14 cellular contexts compared by ENCODE assay signal in genomic region chr1:43976890-43977289, GRCh38. TPM values are rescaled to one million over a fixed set of nuclear protein-coding genes. Genes with fewer than 3 reads are reported as not detected.
DNase-seq lines count a peak whose midpoint lies in the region; ATAC-seq and TF ChIP-seq lines count a peak whose summit lies in the region.
"Had no signal": no experiment of that assay in that cellular context is flagged by ENCODE, and none has a peak within 500 bp of the region (broad histone marks: within the 10 kb centered on the region; RNA-seq: fewer than 3 reads in every experiment).

No MANE protein-coding gene starts in this region.

- no peaks in the 10 kb centered on the region for H3K9me3 Mint-ChIP-seq in activated CD4-positive, alpha-beta T cell treated with anti-CD3 and anti-CD28 coated beads, Interleukin-2, amount 10 ng/mL, durations not matched to agents 24 days and 14 days
- no peaks in the 10 kb centered on the region for H3K9me3 Mint-ChIP-seq in dendritic cell treated with granulocyte-macrophage colony-stimulating factor and Interleukin-4, amounts not matched to agents 40 ng/mL and 50 ng/mL, for 4 days
- no peaks in the 10 kb centered on the region for H3K9me3 Mint-ChIP-seq in osteocyte (ENCODE audit: unreplicated experiment)

- peak overlapping the region; percentile 100 for H3K9ac ChIP-seq in Karpas-422 (ENCODE audit: low read length)
- H3K9ac ChIP-seq: parathyroid adenoma had no signal

- no peaks in the 10 kb centered on the region for H3K27me3 Mint-ChIP-seq in activated CD4-positive, alpha-beta T cell treated with anti-CD3 and anti-CD28 coated beads, Interleukin-2, amount 10 ng/mL, durations not matched to agents 24 days and 14 days
- no peaks in the 10 kb centered on the region for H3K27me3 Mint-ChIP-seq in dendritic cell treated with granulocyte-macrophage colony-stimulating factor and Interleukin-4, amounts not matched to agents 40 ng/mL and 50 ng/mL, for 4 days
- H3K27me3 Mint-ChIP-seq in osteocyte (ENCODE audit: unreplicated experiment): no peaks in the 10 kb centered on the region

- 0 out of 2 replicates have a peak overlapping the region, but pooled peaks have one; percentile 81 for H3K27ac ChIP-seq in Karpas-422 (ENCODE audit: low read length)
- H3K27ac ChIP-seq: left lung, parathyroid adenoma had no signal

- ATAC-seq in GM19351 (IDR thresholded peaks at IDR 0.05; ENCODE audit: unreplicated experiment): no peak
- ATAC-seq: left lung had no signal

- H3K36me3 Mint-ChIP-seq in activated CD4-positive, alpha-beta T cell treated with anti-CD3 and anti-CD28 coated beads, Interleukin-2, amount 10 ng/mL, durations not matched to agents 24 days and 14 days (ENCODE audit: low read depth): peaks cover 52% of the 10 kb centered on the region
- H3K36me3 Mint-ChIP-seq in dendritic cell treated with granulocyte-macrophage colony-stimulating factor and Interleukin-4, amounts not matched to agents 40 ng/mL and 50 ng/mL, for 4 days (ENCODE audit: low read depth): peaks cover 59% of the 10 kb centered on the region
- peaks cover 19% of the 10 kb centered on the region for H3K36me3 Mint-ChIP-seq in osteocyte (ENCODE audit: unreplicated experiment)

- H2AFZ ChIP-seq in Karpas-422 (ENCODE audit: low read length): no peak overlapping the region
- H2AFZ ChIP-seq: parathyroid adenoma had no signal

- peaks cover 63% of the 10 kb centered on the region for H3K4me1 ChIP-seq in Karpas-422 (ENCODE audit: low read length)

- H3K4me3 Mint-ChIP-seq in activated CD4-positive, alpha-beta T cell treated with anti-CD3 and anti-CD28 coated beads, Interleukin-2, amount 10 ng/mL, durations not matched to agents 24 days and 14 days: peak overlapping the region; percentile 91
- peak overlapping the region; percentile 86 for H3K4me3 Mint-ChIP-seq in dendritic cell treated with granulocyte-macrophage colony-stimulating factor and Interleukin-4, amounts not matched to agents 40 ng/mL and 50 ng/mL, for 4 days
- peak overlapping the region; percentile 91 for H3K4me3 Mint-ChIP-seq in osteocyte (ENCODE audit: unreplicated experiment)

- H3K36me3 ChIP-seq in Karpas-422 (ENCODE audit: insufficient read depth, low read length): peaks cover 24% of the 10 kb centered on the region; the same call in 1 of the 2 replicates

- H3K27me3 ChIP-seq in Karpas-422 (ENCODE audit: low read length): no peaks in the 10 kb centered on the region
- H3K27me3 ChIP-seq: left lung had no signal

- H3K4me1 Mint-ChIP-seq in activated CD4-positive, alpha-beta T cell treated with anti-CD3 and anti-CD28 coated beads, Interleukin-2, amount 10 ng/mL, durations not matched to agents 24 days and 14 days: peaks cover 53% of the 10 kb centered on the region
- H3K4me1 Mint-ChIP-seq in dendritic cell treated with granulocyte-macrophage colony-stimulating factor and Interleukin-4, amounts not matched to agents 40 ng/mL and 50 ng/mL, for 4 days (ENCODE audit: low read depth): peaks cover 64% of the 10 kb centered on the region
- H3K4me1 Mint-ChIP-seq in osteocyte (ENCODE audit: unreplicated experiment): peaks cover 50% of the 10 kb centered on the region

- peak overlapping the region; percentile 92 for H3K4me3 ChIP-seq in Karpas-422 (ENCODE audit: low read length)

- H3K79me2 ChIP-seq in Karpas-422 (ENCODE audit: low read length): peaks cover 65% of the 10 kb centered on the region
- H3K79me2 ChIP-seq: parathyroid adenoma had no signal

- intact Hi-C loops in activated CD4-positive, alpha-beta T cell treated with anti-CD3 and anti-CD28 coated beads, Interleukin-2, amount 10 ng/mL, durations not matched to agents 24 days and 14 days (cut with micrococcal nuclease): loop anchor here (10.0 kb wide), 1 partner anchor 612 kb away; the partner anchor contains the start of gene ELOVL1
- intact Hi-C loops in dendritic cell treated with granulocyte-macrophage colony-stimulating factor and Interleukin-4, amounts not matched to agents 40 ng/mL and 50 ng/mL, for 4 days (cut with micrococcal nuclease): no loop called here

- no peak overlapping the region for H3K27ac Mint-ChIP-seq in activated CD4-positive, alpha-beta T cell treated with anti-CD3 and anti-CD28 coated beads, Interleukin-2, amount 10 ng/mL, durations not matched to agents 24 days and 14 days
- H3K27ac Mint-ChIP-seq in dendritic cell treated with granulocyte-macrophage colony-stimulating factor and Interleukin-4, amounts not matched to agents 40 ng/mL and 50 ng/mL, for 4 days: peak overlapping the region; percentile 27
- H3K27ac Mint-ChIP-seq in osteocyte (ENCODE audit: unreplicated experiment): no peak overlapping the region

- peak overlapping the region; percentile 85 for H3K4me2 ChIP-seq in Karpas-422 (ENCODE audit: low read depth, low read length, poor library complexity, severe bottlenecking)

- H4K20me1 ChIP-seq in Karpas-422 (ENCODE audit: insufficient read depth, low read depth, low read length): peaks cover 15% of the 10 kb centered on the region

- H3K9me2 ChIP-seq in Karpas-422 (replicated peaks; ENCODE audit: insufficient read depth, low read length): no peaks in the 10 kb centered on the region

- no peaks in the 10 kb centered on the region for H3K9me3 ChIP-seq in Karpas-422 (ENCODE audit: low read length)
- H3K9me3 ChIP-seq: left lung had no signal

- DNase-seq in activated CD4-positive, alpha-beta T cell treated with anti-CD3 and anti-CD28 coated beads, Interleukin-2, amount 10 ng/mL, durations not matched to agents 24 days and 14 days: no peak
- no peak for DNase-seq in activated CD4-positive, alpha-beta T cell treated with anti-CD3 and anti-CD28 coated beads, Interleukin-2, amount 50 U/mL, for 1 hour
- DNase-seq in Karpas-422: no peak
- DNase-seq in osteocyte (ENCODE audit: extremely low spot score, unreplicated experiment): no peak
- DNase-seq in NOMO-1 treated with dmso at 0.1 percent for 144 hours (lab: John Stamatoyannopoulos, UW; ENCODE audit: unreplicated experiment): no peak
- no peak for DNase-seq in globus pallidus (ENCODE audit: low spot score)
- DNase-seq: activated CD4-positive, CD25-positive, alpha-beta regulatory T cell; DMS79 treated with DMSO at 0.1 percent for 48 hours; left lung; NCI-H446; Right ventricle myocardium superior had no signal

- no peak for TF ChIP-seq CTCF in osteocyte (IDR thresholded peaks at IDR 0.05)

RNA-seq across cellular contexts. Expression of gene B4GALT2, which starts 2.1 kb away (rescaled TPM):
- total RNA-seq in activated CD4-positive, alpha-beta T cell treated with anti-CD3 and anti-CD28 coated beads, Interleukin-2, amount 10 ng/mL, durations not matched to agents 24 days and 14 days: 59.7 TPM in 2 replicates
- total RNA-seq in Karpas-422 (2014; rRNA removed; shearing (Covaris generic); ENCODE audit: low replicate concordance): 42.9 and 68.7 TPM in 2 replicates
- total RNA-seq in osteocyte: 62.8 and 65.5 TPM in 2 replicates

RNA-seq across cellular contexts. Expression of gene ATP6V0B, which starts 2.1 kb away (rescaled TPM):
- total RNA-seq in activated CD4-positive, alpha-beta T cell treated with anti-CD3 and anti-CD28 coated beads, Interleukin-2, amount 10 ng/mL, durations not matched to agents 24 days and 14 days: 181 and 182 TPM in 2 replicates
- 386 and 447 TPM in 2 replicates for total RNA-seq in Karpas-422 (2014; rRNA removed; shearing (Covaris generic); ENCODE audit: low replicate concordance)
- 128 and 130 TPM in 2 replicates for total RNA-seq in osteocyte

RNA-seq across cellular contexts. Expression of gene DPH2, which starts 7.1 kb away (rescaled TPM):
- total RNA-seq in activated CD4-positive, alpha-beta T cell treated with anti-CD3 and anti-CD28 coated beads, Interleukin-2, amount 10 ng/mL, durations not matched to agents 24 days and 14 days: 71.0 and 71.8 TPM in 2 replicates
- 42.2 and 44.4 TPM in 2 replicates for total RNA-seq in Karpas-422 (2014; rRNA removed; shearing (Covaris generic); ENCODE audit: low replicate concordance)
- total RNA-seq in osteocyte: 21.7 and 22.4 TPM in 2 replicates

RNA-seq across cellular contexts. Expression of gene CCDC24, which starts 14.5 kb away (rescaled TPM):
- 3.0 and 4.3 TPM in 2 replicates for total RNA-seq in activated CD4-positive, alpha-beta T cell treated with anti-CD3 and anti-CD28 coated beads, Interleukin-2, amount 10 ng/mL, durations not matched to agents 24 days and 14 days
- total RNA-seq in Karpas-422 (2014; rRNA removed; shearing (Covaris generic); ENCODE audit: low replicate concordance): 28.1 and 34.7 TPM in 2 replicates
- 5.1 and 5.3 TPM in 2 replicates for total RNA-seq in osteocyte

RNA-seq across cellular contexts. Expression of gene IPO13, which starts 30.1 kb away (rescaled TPM):
- total RNA-seq in activated CD4-positive, alpha-beta T cell treated with anti-CD3 and anti-CD28 coated beads, Interleukin-2, amount 10 ng/mL, durations not matched to agents 24 days and 14 days: 26.3 and 26.6 TPM in 2 replicates
- total RNA-seq in Karpas-422 (2014; rRNA removed; shearing (Covaris generic); ENCODE audit: low replicate concordance): 19.8 and 23.3 TPM in 2 replicates
- total RNA-seq in osteocyte: 37.6 and 40.8 TPM in 2 replicates
